16 cellular contexts compared by ENCODE assay signal in genomic region chr4:153822316-153822715, GRCh38. TPM values are rescaled to one million over a fixed set of nuclear protein-coding genes. Genes with fewer than 3 reads are reported as not detected.
DNase-seq lines count a peak whose midpoint lies in the region; ATAC-seq and TF ChIP-seq lines count a peak whose summit lies in the region.
"Had no signal": no experiment of that assay in that cellular context is flagged by ENCODE, and none has a peak within 500 bp of the region (broad histone marks: within the 10 kb centered on the region; RNA-seq: fewer than 3 reads in every experiment).

No MANE protein-coding gene starts in this region.

- 51% methylated on average over 3 of the region's 3 CpGs for WGBS in mammary epithelial cell (ENCODE audit: low coverage, missing lambda C conversion rate)

- H3K4me3 ChIP-seq in mammary epithelial cell (replicated peaks in 1 of 3; ENCODE audit: insufficient read depth in 1 of 3, low read depth in 2 of 3, low read length in 3 of 3) (no peak overlapping the region), foreskin fibroblast (ENCODE audit: low read depth in 1 of 2, low read length in 2 of 2) (no peak overlapping the region)

- no peak for ATAC-seq in GM21723 (IDR thresholded peaks at IDR 0.05; ENCODE audit: unreplicated experiment)

- no peaks in the 10 kb centered on the region for H3K4me1 ChIP-seq in mammary epithelial cell (ENCODE audit: insufficient read depth, low read length)
- H3K4me1 ChIP-seq: BE2C had no signal

- H3K9me3 ChIP-seq in mammary epithelial cell (replicated peaks; ENCODE audit: insufficient read depth, low read length), result no peaks in the 10 kb centered on the region
- H3K9me3 ChIP-seq: BE2C had no signal

- intact Hi-C loops in mammary epithelial cell (cut with micrococcal nuclease), result no loop called here

- no peaks in the 10 kb centered on the region for H3K36me3 ChIP-seq in mammary epithelial cell (ENCODE audit: insufficient read depth, low read length)
- H3K36me3 ChIP-seq: BE2C had no signal

- H3K27me3 ChIP-seq in mammary epithelial cell (ENCODE audit: insufficient read depth, low read length), result peaks cover 3% of the 10 kb centered on the region

- dilution Hi-C loops in mammary epithelial cell (cut with HindIII; ENCODE audit: low sequenced_read_pairs), result no loop called here

- peak; percentile 21 for DNase-seq in AG08395 (ENCODE audit: low spot score)
- DNase-seq in HS-5 (ENCODE audit: low read depth), result peak; percentile 14
- DNase-seq in mammary epithelial cell, result peak; percentile 38
- peak; percentile 15 to 68 for DNase-seq in foreskin fibroblast
- DNase-seq in nucleus accumbens (lab: John Stamatoyannopoulos, UW), result no peak
- no peak for DNase-seq in NCI-H1092 (lab: John Stamatoyannopoulos, UW)
- no peak for DNase-seq in NCI-H2196 treated with DMSO at 0.1 percent for 48 hours (lab: John Stamatoyannopoulos, UW; ENCODE audit: unreplicated experiment)
- DNase-seq: 8988T; ACHN; BE2C; CD4-positive, alpha-beta memory T cell; DMS79; IMR-90 had no signal

- no peak overlapping the region for H3K4me2 ChIP-seq in mammary epithelial cell (ENCODE audit: insufficient read depth, low read depth, low read length)

- BruUV-seq in mammary epithelial cell (replicated peaks; lab: Mats Ljungman, UMichigan), result no TSS peak

- H2AFZ ChIP-seq in mammary epithelial cell (ENCODE audit: low read depth, low read length), result no peak overlapping the region

- CTCF ChIA-PET in mammary epithelial cell (lab: Charles Lee; ENCODE audit: low non-redundant PET), result interaction anchor here (0.7 kb wide), 1 partner anchor 37 kb away, joined by 11 read pairs; no protein-coding TSS in a partner anchor

- H3K79me2 ChIP-seq in mammary epithelial cell (ENCODE audit: insufficient read depth, low read length), result no peaks in the 10 kb centered on the region

- in situ Hi-C loops in mammary epithelial cell (cut with MboI; ENCODE audit: low sequenced_read_pairs in 2 of 2), result no loop called here

- no peaks in the 10 kb centered on the region for H4K20me1 ChIP-seq in mammary epithelial cell (ENCODE audit: insufficient read depth, low read length)

- TF ChIP-seq CTCF in mammary epithelial cell (conservative IDR thresholded peaks at IDR 0.05 in 1 of 2, IDR thresholded peaks at IDR 0.05 in 1 of 2; ENCODE audit: extremely low read depth in 1 of 2, insufficient read depth in 1 of 2, low read depth in 1 of 2, low read length in 2 of 2) (no peak), foreskin fibroblast (IDR thresholded peaks at IDR 0.05; ENCODE audit: low read depth, low read length) (no peak)

- no peak overlapping the region for H3K9ac ChIP-seq in mammary epithelial cell (ENCODE audit: insufficient read depth, low read length)

- H3K27ac ChIP-seq in mammary epithelial cell (ENCODE audit: insufficient read depth, low read depth, low read length), result no peak overlapping the region
- H3K27ac ChIP-seq: C4-2B had no signal

RNA-seq across cellular contexts. Expression of gene SFRP2, which starts 33.4 kb away (rescaled TPM):
- not detected for total RNA-seq in mammary epithelial cell
- 0.02 TPM for polyA plus RNA-seq in mammary epithelial cell
- not detected for polyA minus RNA-seq in mammary epithelial cell
- total RNA-seq: CD4-positive, alpha-beta memory T cell; HT-29; IMR-90 had no signal
- polyA plus RNA-seq: CD4-positive, alpha-beta memory T cell; IMR-90 had no signal

Comparison
In these comparisons a context has a peak if more than half of its experiments do, and no peak if none do; other contexts are left out.
1. DNase-seq: peak in AG08395 (single experiment), HS-5 (single experiment), mammary epithelial cell (single experiment) and foreskin fibroblast (2 of 2); none in nucleus accumbens (0 of 56), NCI-H1092 (single experiment) and NCI-H2196 treated with DMSO at 0.1 percent for 48 hours (single experiment).